ENCODE assay signal across 19 cellular contexts in genomic region chr6:157595768-157596167, GRCh38.
DNase-seq lines count a peak whose midpoint lies in the region; ATAC-seq, FAIRE-seq and TF ChIP-seq lines count a peak whose summit lies in the region.
"Had no signal": no experiment of that assay in that cellular context is flagged by ENCODE, and none has a peak within 500 bp of the region (broad histone marks: within the 10 kb centered on the region; RNA-seq: fewer than 3 reads in every experiment).

No MANE protein-coding gene starts in this region.

- no peak overlapping the region for H2BK120ac ChIP-seq in H1 (replicated peaks; ENCODE audit: low read depth, low read length)

- no peak for DNase-seq in Caco-2
- no peak for DNase-seq in H1 (ENCODE audit: low read depth in 1 of 2, low spot score in 2 of 2)
- no peak for DNase-seq in prostate gland (ENCODE audit: low spot score)
- no peak for DNase-seq in adrenal gland
- no peak for DNase-seq in foreskin melanocyte
- DNase-seq in activated T-cell treated with anti-CD3 and anti-CD28 coated beads for 4 hours = no peak
- DNase-seq: ACHN; CD8-positive, alpha-beta memory T cell; DMS 273 treated with DMSO at 0.1 percent for 48 hours; GM23248; NCI-H1105 treated with DMSO at 0.1 percent for 48 hours; NCI-H187 treated with DMSO at 0.1 percent for 48 hours; NCI-H2171; NCI-H446 treated with DMSO at 0.1 percent for 48 hours; NCI-H748 treated with DMSO at 0.1 percent for 48 hours; PC-3 had no signal

- H3K27me3 ChIP-seq in Caco-2 (replicated peaks; ENCODE audit: control insufficient read depth, insufficient read depth, low read length) = no peaks in the 10 kb centered on the region
- no peaks in the 10 kb centered on the region for H3K27me3 ChIP-seq in H1 (replicated peaks in 1 of 4; ENCODE audit: control insufficient read depth in 3 of 4, extremely low read depth in 1 of 4, insufficient read depth in 3 of 4, low read length in 3 of 4)
- H3K27me3 ChIP-seq in prostate gland (replicated peaks; ENCODE audit: insufficient read depth) = no peaks in the 10 kb centered on the region
- no peaks in the 10 kb centered on the region for H3K27me3 ChIP-seq in adrenal gland
- H3K27me3 ChIP-seq: BLaER1 had no signal

- no peak overlapping the region for H3K23ac ChIP-seq in H1 (ENCODE audit: insufficient read length)

- TF ChIP-seq POLR2A in H1 (IDR thresholded peaks at IDR 0.05; ENCODE audit: control extremely low read depth in 1 of 2, low read depth in 2 of 2, low read length in 2 of 2) = no peak
- TF ChIP-seq POLR2A in prostate gland (IDR thresholded peaks at IDR 0.05) = no peak
- TF ChIP-seq POLR2A in adrenal gland (IDR thresholded peaks at IDR 0.05) = no peak

- no peak overlapping the region for H2BK20ac ChIP-seq in H1 (ENCODE audit: low read length)

- H2AK5ac ChIP-seq in H1 (ENCODE audit: low read depth, low read length) = no peak overlapping the region

- no peak for FAIRE-seq in H1 (lab: Jason Lieb, UNC)

- no peak for ATAC-seq in HG03520 (IDR thresholded peaks at IDR 0.05; ENCODE audit: unreplicated experiment)
- ATAC-seq: PC-3 had no signal

- H3K27ac ChIP-seq in H1 (ENCODE audit: low read depth, low read length) = no peak overlapping the region
- H3K27ac ChIP-seq in prostate gland = peak overlapping the region; percentile 76 to 81
- H3K27ac ChIP-seq in adrenal gland = no peak overlapping the region
- H3K27ac ChIP-seq: BLaER1, GM23248 had no signal

- H3K4me1 ChIP-seq in Caco-2 (peaks cover 12% of the 10 kb centered on the region), H1 (replicated peaks in 1 of 4; ENCODE audit: control insufficient read depth in 3 of 4, insufficient read depth in 4 of 4, low read length in 3 of 4) (peaks cover 0 to 2% (median 0%) of the 10 kb centered on the region in 4 experiments; a peak in 2 of 7 replicates), prostate gland (replicated peaks) (peaks cover 16% of the 10 kb centered on the region), adrenal gland (replicated peaks in 1 of 2) (no peaks in the 10 kb centered on the region)

- no TSS peak for BruUV-seq in Caco-2 (replicated peaks; lab: Mats Ljungman, UMichigan)

- no peak overlapping the region for H4K8ac ChIP-seq in H1 (ENCODE audit: extremely low read depth, insufficient read depth, low read length)

- peaks cover 26% of the 10 kb centered on the region for H3K36me3 Mint-ChIP-seq in Caco-2 (ENCODE audit: insufficient read depth, unreplicated experiment)
- H3K36me3 Mint-ChIP-seq in IgD-negative memory B cell = peaks cover 24% of the 10 kb centered on the region

- no peak overlapping the region for H2BK5ac ChIP-seq in H1 (ENCODE audit: low read depth, low read length)

- no peaks in the 10 kb centered on the region for H3K79me2 ChIP-seq in H1 (ENCODE audit: control insufficient read depth in 1 of 2, insufficient read depth in 2 of 2, low read length in 2 of 2)

- no peak overlapping the region for H4K5ac ChIP-seq in H1 (ENCODE audit: insufficient read length, low read depth, low read length)

- H3K36me3 ChIP-seq in Caco-2 (ENCODE audit: control insufficient read depth, insufficient read depth, low read length) (no peaks in the 10 kb centered on the region; the same call in 1 of the 2 replicates), H1 (ENCODE audit: control insufficient read depth in 2 of 4, insufficient read depth in 4 of 4, low read length in 3 of 4) (no peaks in the 10 kb centered on the region), prostate gland (no peaks in the 10 kb centered on the region), adrenal gland (replicated peaks in 1 of 2) (no peaks in the 10 kb centered on the region)

- CTCF ChIA-PET in Caco-2 (lab: Charles Lee) (no interaction called here), H1 (lab: Charles Lee; ENCODE audit: partially characterized antibody) (interaction anchor here (0.6 to 5.3 kb wide), 15 partner anchors 9 to 1513 kb away, joined by 3 to 34 read pairs (median 4); partner anchors contain the start of gene TMEM242)

- H3K23me2 ChIP-seq in H1 (ENCODE audit: low read depth, low read length) = no peaks in the 10 kb centered on the region

- H2BK15ac ChIP-seq in H1 (ENCODE audit: low read length) = no peak overlapping the region

- H3K4me3 Mint-ChIP-seq in Caco-2 (ENCODE audit: unreplicated experiment) = no peak overlapping the region
- H3K4me3 Mint-ChIP-seq in IgD-negative memory B cell = peak overlapping the region; percentile 46 to 81 (median 62)
- H3K4me3 Mint-ChIP-seq: CD8-positive, alpha-beta memory T cell had no signal

- H3K27me3 Mint-ChIP-seq in Caco-2 (ENCODE audit: insufficient read depth, unreplicated experiment) (no peaks in the 10 kb centered on the region), IgD-negative memory B cell (no peaks in the 10 kb centered on the region)
- H3K27me3 Mint-ChIP-seq: CD8-positive, alpha-beta memory T cell had no signal

- H3K4me2 ChIP-seq in H1 (ENCODE audit: insufficient read depth in 1 of 2, low read depth in 2 of 2, low read length in 2 of 2) = no peak overlapping the region
- H3K4me2 ChIP-seq: BLaER1 had no signal

- no peak overlapping the region for H3K9ac ChIP-seq in H1 (replicated peaks in 1 of 4; ENCODE audit: extremely low read depth in 1 of 4, low read depth in 3 of 4, low read length in 3 of 4)
- H3K9ac ChIP-seq: BLaER1, GM23248 had no signal

- no peak for TF ChIP-seq EP300 in H1 (IDR thresholded peaks at IDR 0.05; ENCODE audit: borderline replicate concordance in 1 of 2, low read depth in 2 of 2, low read length in 2 of 2)

- no peak overlapping the region for H4K91ac ChIP-seq in H1 (replicated peaks; ENCODE audit: insufficient read length, low read length)

- peak; percentile 24 to 26 for TF ChIP-seq RAD21 in H1 (IDR thresholded peaks at IDR 0.05 in 1 of 2, conservative IDR thresholded peaks at IDR 0.05 in 1 of 2; ENCODE audit: low read depth in 2 of 2, low read length in 2 of 2)

- H3K9me3 Mint-ChIP-seq in Caco-2 (ENCODE audit: unreplicated experiment) (peaks cover 9% of the 10 kb centered on the region), IgD-negative memory B cell (peaks cover 2 to 7% (median 4%) of the 10 kb centered on the region in 3 donors)

- H3K18ac ChIP-seq in H1 (ENCODE audit: extremely low read depth, low read length) = no peak overlapping the region

- intact Hi-C loops in Caco-2 (cut with micrococcal nuclease; ENCODE audit: unreplicated experiment) = no loop called here
- intact Hi-C loops in prostate gland (cut with DNase I) = loop anchor here (2.0 to 5.0 kb wide), 4 partner anchors 68 to 273 kb away; partner anchors contain the start of genes TMEM242 and ZDHHC14
- intact Hi-C loops in adrenal gland (cut with DNase I) = loop anchor here in 1 of 2 donors (10.0 kb wide), 1 partner anchor 281 kb away; no protein-coding TSS in a partner anchor

- H3K27ac Mint-ChIP-seq in Caco-2 (ENCODE audit: unreplicated experiment) (peak overlapping the region; percentile 76), IgD-negative memory B cell (peak overlapping the region in 1 of 3 donors; percentile 80)

- H3K9me3 ChIP-seq in Caco-2 (peaks cover 2% of the 10 kb centered on the region), H1 (ENCODE audit: insufficient read depth in 2 of 2, low read depth in 1 of 2, low read length in 1 of 2) (peaks cover 7 to 8% of the 10 kb centered on the region in 2 experiments), prostate gland (no peaks in the 10 kb centered on the region), adrenal gland (replicated peaks in 1 of 3) (no peaks in the 10 kb centered on the region)

- no peak overlapping the region for H3K56ac ChIP-seq in H1 (replicated peaks; ENCODE audit: insufficient read length, low read depth, low read length)

- H3K4me3 ChIP-seq in Caco-2 (ENCODE audit: low read depth, low read length) (no peak overlapping the region), H1 (ENCODE audit: extremely low read depth in 1 of 4, insufficient read depth in 2 of 4, low read depth in 3 of 4, low read length in 4 of 4) (no peak overlapping the region), prostate gland (no peak overlapping the region), adrenal gland (no peak overlapping the region)
- H3K4me3 ChIP-seq: BLaER1, GM23248 had no signal

- H2BK12ac ChIP-seq in H1 (ENCODE audit: low read depth, low read length) = no peak overlapping the region

- POLR2A ChIA-PET in Caco-2 (lab: Charles Lee) (interaction anchor here (1.2 kb wide), 1 partner anchor 272 kb away, joined by 4 read pairs; the partner anchor contains the start of gene TMEM242), H1 (lab: Charles Lee; ENCODE audit: partially characterized antibody) (no interaction called here)

- peaks cover 23% of the 10 kb centered on the region for H3K4me1 Mint-ChIP-seq in Caco-2 (ENCODE audit: low read depth, unreplicated experiment)
- H3K4me1 Mint-ChIP-seq in IgD-negative memory B cell = peaks cover 46 to 61% (median 52%) of the 10 kb centered on the region in 3 donors

- no peak overlapping the region for H3K4ac ChIP-seq in H1 (replicated peaks; ENCODE audit: insufficient read length, low read depth, low read length)

- no peaks in the 10 kb centered on the region for H3K79me1 ChIP-seq in H1 (ENCODE audit: low read depth, low read length)

- H4K20me1 ChIP-seq in H1 (replicated peaks in 1 of 2; ENCODE audit: control insufficient read depth in 1 of 2, insufficient read depth in 2 of 2, low read length in 2 of 2) = no peaks in the 10 kb centered on the region
- H4K20me1 ChIP-seq: BLaER1 had no signal

- 92% methylated on average over 7 of the region's 8 CpGs; no CpG with 5 or more reads in 1 of the 2 experiments for WGBS in H1 (ENCODE audit: extremely low coverage in 1 of 2, insufficient coverage in 1 of 2, insufficient read length in 1 of 2, insufficient replicate concordance in 2 of 2, low coverage in 1 of 2, low lambda C conversion rate in 2 of 2, missing lambda C conversion rate in 1 of 2), 2 experiments
- WGBS in prostate gland = 94% methylated on average over 8 of the region's 8 CpGs
- WGBS in adrenal gland, 4 donors = 91 to 96% (median 95%) methylated on average over 8 of the region's 8 CpGs

- H2AFZ ChIP-seq in H1 (ENCODE audit: low read length) = no peak overlapping the region
- H2AFZ ChIP-seq: GM23248 had no signal

- TF ChIP-seq CTCF in Caco-2 (IDR thresholded peaks at IDR 0.05; ENCODE audit: insufficient read depth in 1 of 2, low read depth in 1 of 2, low read length in 1 of 2, severe bottlenecking in 1 of 2, unreplicated experiment in 1 of 2) (no peak), H1 (IDR thresholded peaks at IDR 0.05; ENCODE audit: control extremely low read depth in 1 of 3, insufficient read depth in 1 of 3, low read depth in 1 of 3, low read length in 3 of 3) (no peak), prostate gland (IDR thresholded peaks at IDR 0.05) (no peak), adrenal gland (IDR thresholded peaks at IDR 0.05) (no peak)

- H3K14ac ChIP-seq in H1 (ENCODE audit: insufficient read length) = no peak overlapping the region

TF ChIP-seq in H1, 55 proteins besides CTCF, POLR2A, EP300 and RAD21 (continues in another document):
- no peak for TF ChIP-seq YY1 (IDR thresholded peaks at IDR 0.05; ENCODE audit: low read depth, low read length)
- no peak for TF ChIP-seq SP1 (IDR thresholded peaks at IDR 0.05; ENCODE audit: low read depth, low read length)
- TF ChIP-seq CHD2 (IDR thresholded peaks at IDR 0.05; ENCODE audit: low read length) = no peak
- no peak for TF ChIP-seq PHF8 (conservative IDR thresholded peaks at IDR 0.05; ENCODE audit: low read depth, low read length)
- no peak for TF ChIP-seq RBBP5 (IDR thresholded peaks at IDR 0.05; ENCODE audit: borderline replicate concordance, low read depth, low read length)
- no peak for TF ChIP-seq TAF7 (optimal IDR thresholded peaks at IDR 0.05; ENCODE audit: borderline replicate concordance, low read depth, low read length)

Comparison
In these comparisons a context has a peak if more than half of its experiments do, and no peak if none do; other contexts are left out.
1. H3K27ac ChIP-seq: peak in prostate gland (2 of 2); none in H1 (single experiment) and adrenal gland (0 of 5).